In genomic region chr2:147663964-147664363, GRCh38 we compare ENCODE assay signal across 15 cellular contexts.
DNase-seq lines count a peak whose midpoint lies in the region; ATAC-seq lines count a peak whose summit lies in the region.
"Had no signal": no experiment of that assay in that cellular context is flagged by ENCODE, and none has a peak within 500 bp of the region (broad histone marks: within the 10 kb centered on the region; RNA-seq: fewer than 3 reads in every experiment).

No MANE protein-coding gene starts in this region.

- DNase-seq in activated CD4-positive, CD25-positive, alpha-beta regulatory T cell (lab: John Stamatoyannopoulos, UW), result no peak
- peak in 1 of 9 donors; percentile 20 for DNase-seq in naive thymus-derived CD4-positive, alpha-beta T cell
- DNase-seq in NCI-H187 treated with DMSO at 0.1 percent for 48 hours (lab: John Stamatoyannopoulos, UW) (no peak), SHP77 treated with DMSO at 0.1 percent for 48 hours (lab: John Stamatoyannopoulos, UW) (no peak), HT-29 (ENCODE audit: low spot score) (no peak)
- DNase-seq: aorta, NCI-H2171 treated with DMSO at 0.1 percent for 48 hours had no signal

- CTCF ChIA-PET in naive thymus-derived CD4-positive, alpha-beta T cell (lab: Charles Lee), result interaction anchor here (0.9 to 1.0 kb wide), 2 partner anchors 9 to 31 kb away, joined by 3 read pairs; no protein-coding TSS in a partner anchor

- peak overlapping the region; percentile 48 for H3K4me3 ChIP-seq in naive thymus-derived CD4-positive, alpha-beta T cell (ENCODE audit: low read length)
- H3K4me3 ChIP-seq: K562, right atrium auricular region had no signal

- intact Hi-C loops in naive thymus-derived CD4-positive, alpha-beta T cell (cut with micrococcal nuclease), result loop anchor here (1.0 to 10.0 kb wide), 8 partner anchors 33 to 1211 kb away; partner anchors contain the start of genes ACVR2A (in 2 of the 2) and KIF5C (in 1 of the 2)

- peak overlapping the region; percentile 87 to 100 (median 93) for H3K27ac Mint-ChIP-seq in naive thymus-derived CD4-positive, alpha-beta T cell
- H3K27ac Mint-ChIP-seq: memory B cell, WTC11 had no signal

- ATAC-seq in activated CD4-positive, CD25-positive, alpha-beta regulatory T cell treated with anti-CD3 and anti-CD28 coated beads, Interleukin-2, amount 50 U/mL, for 24 hours, result peak; percentile 10 to 24
- ATAC-seq in GM21423 (IDR thresholded peaks at IDR 0.05; ENCODE audit: unreplicated experiment) (peak; percentile 25), HG03558 (IDR thresholded peaks at IDR 0.05; ENCODE audit: extremely low read depth, unreplicated experiment) (peak; percentile 16)
- ATAC-seq in naive thymus-derived CD4-positive, alpha-beta T cell, result peak; percentile 58
- ATAC-seq: K562, WTC11 had no signal

- peaks cover 17 to 59% (median 46%) of the 10 kb centered on the region in 7 donors for H3K4me1 Mint-ChIP-seq in naive thymus-derived CD4-positive, alpha-beta T cell
- H3K4me1 Mint-ChIP-seq: WTC11 had no signal

- no peaks in the 10 kb centered on the region for H3K27me3 Mint-ChIP-seq in naive thymus-derived CD4-positive, alpha-beta T cell
- H3K27me3 Mint-ChIP-seq: memory B cell had no signal

- no peaks in the 10 kb centered on the region for H3K36me3 ChIP-seq in naive thymus-derived CD4-positive, alpha-beta T cell (ENCODE audit: control insufficient read depth in 2 of 3, insufficient read depth in 3 of 3, low read length in 3 of 3)
- H3K36me3 ChIP-seq: right atrium auricular region had no signal

- H3K36me3 Mint-ChIP-seq in naive thymus-derived CD4-positive, alpha-beta T cell, result peaks cover 0 to 10% (median 2%) of the 10 kb centered on the region in 5 donors
- H3K36me3 Mint-ChIP-seq: memory B cell, WTC11 had no signal

- peak overlapping the region; percentile 68 for H3K27ac ChIP-seq in naive thymus-derived CD4-positive, alpha-beta T cell (ENCODE audit: low read depth, low read length)
- H3K27ac ChIP-seq: right atrium auricular region, RWPE1 had no signal

- peak overlapping the region; percentile 61 to 87 (median 82) for H3K4me3 Mint-ChIP-seq in naive thymus-derived CD4-positive, alpha-beta T cell
- H3K4me3 Mint-ChIP-seq: memory B cell, WTC11 had no signal

- peaks cover 7 to 23% of the 10 kb centered on the region in 2 donors for H3K4me1 ChIP-seq in naive thymus-derived CD4-positive, alpha-beta T cell (ENCODE audit: control insufficient read depth in 2 of 2, insufficient read depth in 2 of 2, low read length in 2 of 2)
- H3K4me1 ChIP-seq: right atrium auricular region had no signal

- peaks cover 0 to 8% (median 0%) of the 10 kb centered on the region in 11 donors for H3K9me3 Mint-ChIP-seq in naive thymus-derived CD4-positive, alpha-beta T cell
- H3K9me3 Mint-ChIP-seq: memory B cell had no signal

- POLR2A ChIA-PET in naive thymus-derived CD4-positive, alpha-beta T cell (lab: Charles Lee), result interaction anchor here (1.0 to 2.5 kb wide), 6 partner anchors 14 to 181 kb away, joined by 3 to 16 read pairs (median 4); partner anchors contain the start of gene ACVR2A

- H3K27me3 ChIP-seq in naive thymus-derived CD4-positive, alpha-beta T cell (ENCODE audit: control insufficient read depth in 2 of 2, insufficient read depth in 2 of 2, low read length in 2 of 2), result no peaks in the 10 kb centered on the region
- H3K27me3 ChIP-seq: right atrium auricular region had no signal

- H3K9me3 ChIP-seq in naive thymus-derived CD4-positive, alpha-beta T cell (ENCODE audit: control insufficient read depth in 2 of 3, low read length in 3 of 3), result no peaks in the 10 kb centered on the region
- H3K9me3 ChIP-seq: right atrium auricular region had no signal
